ENCODE assay signal across 22 cellular contexts in the genomic region with DNA sequence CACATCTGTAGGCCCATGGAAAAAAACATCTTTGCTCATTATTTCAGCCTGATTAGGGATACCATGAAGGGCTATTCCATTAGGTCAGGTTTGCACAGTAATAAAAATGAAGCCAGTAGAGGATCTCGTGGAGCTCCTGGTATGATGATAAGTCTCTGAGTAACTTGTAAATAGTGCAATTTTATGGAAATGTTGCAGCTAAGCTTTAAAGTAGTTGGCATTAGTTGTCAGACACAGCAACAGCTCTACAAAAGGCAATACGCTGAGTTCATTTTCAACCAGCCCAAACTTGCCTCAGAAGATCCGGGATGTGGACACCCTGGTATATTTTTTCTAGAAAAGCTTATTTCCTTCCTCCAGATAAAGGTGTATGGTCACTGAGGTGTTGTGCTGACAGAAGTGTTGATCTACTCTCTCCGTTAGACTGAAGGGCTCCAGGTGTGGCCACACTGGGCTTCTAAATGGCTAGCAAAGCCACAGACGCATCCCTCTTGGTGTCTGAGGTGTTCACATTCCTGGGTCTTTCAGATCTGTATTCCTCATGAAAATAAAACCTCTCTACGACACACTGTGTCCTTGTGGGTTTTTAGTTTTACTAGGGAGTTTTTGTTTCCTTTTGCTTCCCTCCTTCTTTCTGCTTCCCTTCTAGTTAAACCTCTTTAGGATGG.
DNase-seq lines count a peak whose midpoint lies in the region; ATAC-seq and TF ChIP-seq lines count a peak whose summit lies in the region.
"Had no signal": no experiment of that assay in that cellular context is flagged by ENCODE, and none has a peak within 500 bp of the region (broad histone marks: within the 10 kb centered on the region; RNA-seq: fewer than 3 reads in every experiment).

No MANE protein-coding gene starts in this region.

- intact Hi-C loops in ascending aorta (cut with DNase I): loop anchor here (5.0 kb wide), 1 partner anchor 48 kb away; no protein-coding TSS in a partner anchor

- H3K4ac ChIP-seq in neuronal stem cell (ENCODE audit: low read length): no peak overlapping the region

- peak overlapping the region; percentile 63 for H2AFZ ChIP-seq in parathyroid adenoma
- no peak overlapping the region for H2AFZ ChIP-seq in neuronal stem cell (ENCODE audit: low read length)

- no peaks in the 10 kb centered on the region for H3K79me1 ChIP-seq in neuronal stem cell (ENCODE audit: low read depth, low read length)

- no peak overlapping the region for H2BK120ac ChIP-seq in neuronal stem cell (ENCODE audit: low read depth, low read length)

- H3K4me1 ChIP-seq in ascending aorta (peaks cover 0 to 30% of the 10 kb centered on the region in 2 donors), parathyroid adenoma (peaks cover 33% of the 10 kb centered on the region), neuronal stem cell (ENCODE audit: control insufficient read depth in 2 of 2, insufficient read depth in 1 of 2, low read depth in 1 of 2, low read length in 2 of 2) (no peaks in the 10 kb centered on the region)
- H3K4me1 ChIP-seq: BE2C had no signal

- H3K4me3 ChIP-seq in ascending aorta (peak overlapping the region in 1 of 2 donors; percentile 20), parathyroid adenoma (ENCODE audit: low read depth, low read length) (no peak overlapping the region), neuronal stem cell (ENCODE audit: low read length in 2 of 2) (no peak overlapping the region)
- H3K4me3 ChIP-seq: GM12878 had no signal

- H3K4me2 ChIP-seq in parathyroid adenoma (ENCODE audit: low read length) (no peak overlapping the region), neuronal stem cell (ENCODE audit: insufficient read depth, low read length, poor library complexity, severe bottlenecking) (no peak overlapping the region)

- peak; percentile 72 for ATAC-seq in esophagus mucosa
- ATAC-seq: GM12878 had no signal

- no peak overlapping the region for H4K91ac ChIP-seq in neuronal stem cell (ENCODE audit: low read depth, low read length, poor library complexity)

- peaks cover 2% of the 10 kb centered on the region for H3K79me2 ChIP-seq in parathyroid adenoma

- peak overlapping the region; percentile 66 to 76 for H3K27ac ChIP-seq in ascending aorta
- no peak overlapping the region for H3K27ac ChIP-seq in parathyroid adenoma
- no peak overlapping the region for H3K27ac ChIP-seq in neuronal stem cell (replicated peaks; ENCODE audit: low read length)

- TF ChIP-seq CTCF in ascending aorta (IDR thresholded peaks at IDR 0.05) (no peak), parathyroid adenoma (IDR thresholded peaks at IDR 0.05) (no peak)

- WGBS in neuronal stem cell (ENCODE audit: extremely low coverage in 2 of 2, insufficient read length in 2 of 2, insufficient replicate concordance in 1 of 2), 2 donors: no CpG with 5 or more reads among the region's 6 CpGs

- no peak overlapping the region for H3K14ac ChIP-seq in neuronal stem cell (ENCODE audit: low read length)

- DNase-seq in HPDE6-E6E7 (ENCODE audit: extremely low spot score) (peak; percentile 2), ascending aorta (ENCODE audit: low spot score in 2 of 2) (no peak), DMS79 (lab: John Stamatoyannopoulos, UW) (no peak), CD1c-positive myeloid dendritic cell (ENCODE audit: extremely low spot score) (no peak), neuronal stem cell (ENCODE audit: low spot score) (no peak)
- DNase-seq in activated naive CD4-positive, alpha-beta T cell (lab: John Stamatoyannopoulos, UW): no peak
- DNase-seq: BE2C; CD4-positive, alpha-beta memory T cell; DMS153; EL; H7; HFFc6; KG1; NCI-H1417; NCI-H187; NCI-H2107; NCI-H510A; NCI-H774; OCI-M1 had no signal

- no peak overlapping the region for H3K9ac ChIP-seq in parathyroid adenoma
- no peak overlapping the region for H3K9ac ChIP-seq in neuronal stem cell (ENCODE audit: low read depth, low read length, poor library complexity)

- H3K27me3 ChIP-seq in ascending aorta (no peaks in the 10 kb centered on the region), parathyroid adenoma (ENCODE audit: control insufficient read depth, insufficient read depth, low read length) (no peaks in the 10 kb centered on the region), neuronal stem cell (ENCODE audit: control insufficient read depth in 3 of 3, insufficient read depth in 3 of 3, low read depth in 1 of 3, low read length in 3 of 3) (no peaks in the 10 kb centered on the region)
- H3K27me3 ChIP-seq: BE2C had no signal

- no peak overlapping the region for H3K18ac ChIP-seq in neuronal stem cell (ENCODE audit: low read length)

- no peaks in the 10 kb centered on the region for H3K36me3 ChIP-seq in ascending aorta
- no peaks in the 10 kb centered on the region for H3K36me3 ChIP-seq in parathyroid adenoma (ENCODE audit: control insufficient read depth, insufficient read depth, low read length)
- H3K36me3 ChIP-seq in neuronal stem cell (replicated peaks in 1 of 2; ENCODE audit: control insufficient read depth in 2 of 2, insufficient read depth in 2 of 2, low read length in 2 of 2): no peaks in the 10 kb centered on the region
- H3K36me3 ChIP-seq: BE2C had no signal

- H4K8ac ChIP-seq in neuronal stem cell (ENCODE audit: low read depth, low read length): no peak overlapping the region

- no peaks in the 10 kb centered on the region for H3K9me3 ChIP-seq in ascending aorta
- no peaks in the 10 kb centered on the region for H3K9me3 ChIP-seq in parathyroid adenoma (ENCODE audit: control insufficient read depth, low read length)
- no peaks in the 10 kb centered on the region for H3K9me3 ChIP-seq in neuronal stem cell (replicated peaks in 1 of 2; ENCODE audit: control insufficient read depth in 2 of 2, insufficient read depth in 1 of 2, low read depth in 1 of 2, low read length in 2 of 2)
- H3K9me3 ChIP-seq: BE2C had no signal

- no peak overlapping the region for H2AK5ac ChIP-seq in neuronal stem cell (ENCODE audit: low read depth, low read length)

- no peak overlapping the region for H2BK12ac ChIP-seq in neuronal stem cell (ENCODE audit: low read length)

- H2BK15ac ChIP-seq in neuronal stem cell (ENCODE audit: low read length): no peak overlapping the region

- no peak overlapping the region for H3K23ac ChIP-seq in neuronal stem cell (ENCODE audit: low read depth, low read length, poor library complexity)

- H2BK5ac ChIP-seq in neuronal stem cell (ENCODE audit: low read length): no peak overlapping the region

Comparison
In these comparisons a context has a peak if more than half of its experiments do, and no peak if none do; other contexts are left out.
1. H3K27ac ChIP-seq: peak in ascending aorta (2 of 2); none in parathyroid adenoma (single experiment) and neuronal stem cell (single experiment).